8 cellular contexts compared by ENCODE assay signal in the genomic region with DNA sequence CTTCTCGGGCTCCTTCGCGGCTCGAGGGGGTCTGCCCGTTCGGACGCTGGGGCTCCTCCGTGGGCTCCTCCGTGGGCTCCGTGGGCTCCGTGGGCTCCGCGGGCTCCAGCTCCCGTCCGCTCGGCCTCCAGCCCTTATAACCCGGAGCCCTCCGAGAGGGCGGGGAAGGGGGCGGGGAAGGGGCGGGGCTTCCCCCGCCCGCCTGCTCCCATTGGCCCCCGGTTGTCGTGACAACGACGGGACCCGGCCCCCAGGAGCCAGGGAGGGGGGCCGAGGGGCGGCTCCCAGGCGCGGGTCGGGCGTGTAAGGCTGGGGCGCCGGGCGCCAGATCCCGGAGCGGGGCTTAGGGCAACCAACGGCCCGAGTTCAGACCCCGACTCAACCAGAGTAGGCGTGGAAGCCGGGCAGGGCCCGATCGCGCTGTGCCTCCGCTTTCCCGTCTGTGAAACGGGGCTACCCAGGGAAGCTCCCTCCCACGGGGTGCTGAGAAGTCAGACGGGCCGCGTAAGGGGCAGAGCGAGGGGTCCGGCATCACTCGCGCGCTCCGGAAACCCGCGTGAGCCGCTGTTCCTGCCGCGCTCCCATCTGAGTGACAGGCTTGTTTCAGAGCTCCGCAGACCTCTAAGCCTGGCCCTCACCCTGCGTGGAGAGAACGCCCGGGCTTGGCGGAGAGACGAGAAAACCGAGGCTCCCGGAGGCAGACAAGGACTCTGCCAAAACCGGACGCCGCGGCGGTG. TPM values are rescaled to one million over a fixed set of nuclear protein-coding genes. Genes with fewer than 3 reads are reported as not detected.
DNase-seq lines count a peak whose midpoint lies in the region; ATAC-seq and TF ChIP-seq lines count a peak whose summit lies in the region.

A gene (minus strand): TSS at position 111 of the 737 bp plus-strand sequence. CDS start 119 bp downstream, outside the sequence.

- peaks cover 5% of the 10 kb centered on the region for H3K4me1 Mint-ChIP-seq in activated CD8-positive, alpha-beta memory T cell treated with anti-CD3 and anti-CD28 coated beads, Interleukin-2, amount 10 ng/mL, durations not matched to agents 7 days and 5 days
- H3K4me1 Mint-ChIP-seq in effector memory CD8-positive, alpha-beta T cell (ENCODE audit: low read depth in 2 of 2), result peaks cover 0 to 10% of the 10 kb centered on the region in 2 donors

- H3K4me3 Mint-ChIP-seq in activated CD8-positive, alpha-beta memory T cell treated with anti-CD3 and anti-CD28 coated beads, Interleukin-2, amount 10 ng/mL, durations not matched to agents 7 days and 5 days, result peak within 1 kb of the TSS; percentile 42
- H3K4me3 Mint-ChIP-seq in effector memory CD8-positive, alpha-beta T cell, result peak within 1 kb of the TSS; percentile 78 to 81

- peak; percentile 82 for ATAC-seq in HG02759 (IDR thresholded peaks at IDR 0.05; ENCODE audit: unreplicated experiment)
- peak; percentile 88 for ATAC-seq in activated CD8-positive, alpha-beta memory T cell treated with anti-CD3 and anti-CD28 coated beads, Interleukin-2, amount 10 ng/mL, durations not matched to agents 7 days and 5 days
- ATAC-seq in effector memory CD8-positive, alpha-beta T cell (replicated peaks), result peak; percentile 87

- H3K9me3 Mint-ChIP-seq in activated CD8-positive, alpha-beta memory T cell treated with anti-CD3 and anti-CD28 coated beads, Interleukin-2, amount 10 ng/mL, durations not matched to agents 7 days and 5 days (ENCODE audit: low read depth), result no peaks in the 10 kb centered on the region
- no peaks in the 10 kb centered on the region for H3K9me3 Mint-ChIP-seq in effector memory CD8-positive, alpha-beta T cell

- TF ChIP-seq CTCF in GM10248 (IDR thresholded peaks at IDR 0.05; ENCODE audit: control extremely low read depth, extremely low read depth, low read depth, missing control alignments), result no peak

- peaks cover 68% of the 10 kb centered on the region for H3K27me3 Mint-ChIP-seq in activated CD8-positive, alpha-beta memory T cell treated with anti-CD3 and anti-CD28 coated beads, Interleukin-2, amount 10 ng/mL, durations not matched to agents 7 days and 5 days
- peaks cover 34 to 39% of the 10 kb centered on the region in 2 donors for H3K27me3 Mint-ChIP-seq in effector memory CD8-positive, alpha-beta T cell

- peak; percentile 90 for DNase-seq in GM10248 (ENCODE audit: extremely low spot score)
- DNase-seq in NCI-H345 treated with DMSO at 0.1 percent for 48 hours (lab: John Stamatoyannopoulos, UW; ENCODE audit: unreplicated experiment), result peak; percentile 25
- DNase-seq in activated CD8-positive, alpha-beta memory T cell treated with anti-CD3 and anti-CD28 coated beads, Interleukin-2, amount 10 ng/mL, durations not matched to agents 7 days and 5 days, result peak; percentile 75
- peak; percentile 69 to 74 (median 69) for DNase-seq in effector memory CD8-positive, alpha-beta T cell
- peak; percentile 91 for DNase-seq in medulla oblongata (ENCODE audit: extremely low spot score)
- peak; percentile 54 to 61 (median 59) for DNase-seq in stimulated activated CD4-positive, alpha-beta T cell treated with anti-CD3 and anti-CD28 coated beads, TNF-alpha, amount 100 ng/mL, for 4 hours (ENCODE audit: low read depth in 3 of 3)
- no peak for DNase-seq in OCI-M2 (lab: John Stamatoyannopoulos, UW; ENCODE audit: unreplicated experiment)

- POLR2A ChIA-PET in GM10248 (lab: Yijun Ruan, JAX), result no interaction called here

- CTCF ChIA-PET in GM10248 (lab: Yijun Ruan, JAX), result interaction anchor here (0.9 to 1.6 kb wide), 2 partner anchors 8 to 25 kb away, joined by 3 to 8 read pairs; no protein-coding TSS in a partner anchor
- CTCF ChIA-PET in activated CD8-positive, alpha-beta memory T cell treated with anti-CD3 and anti-CD28 coated beads, Interleukin-2, amount 10 ng/mL, durations not matched to agents 7 days and 5 days (lab: Charles Lee), result interaction anchor here (0.8 to 0.9 kb wide), 3 partner anchors 10 to 60 kb away, joined by 3 to 6 read pairs (median 4); no protein-coding TSS in a partner anchor

- no peak within 1 kb of the TSS for H3K27ac Mint-ChIP-seq in activated CD8-positive, alpha-beta memory T cell treated with anti-CD3 and anti-CD28 coated beads, Interleukin-2, amount 10 ng/mL, durations not matched to agents 7 days and 5 days
- peak within 1 kb of the TSS in 1 of 2 donors; percentile 76 for H3K27ac Mint-ChIP-seq in effector memory CD8-positive, alpha-beta T cell

- no peaks in the 10 kb centered on the region for H3K36me3 Mint-ChIP-seq in activated CD8-positive, alpha-beta memory T cell treated with anti-CD3 and anti-CD28 coated beads, Interleukin-2, amount 10 ng/mL, durations not matched to agents 7 days and 5 days
- H3K36me3 Mint-ChIP-seq in effector memory CD8-positive, alpha-beta T cell (ENCODE audit: insufficient read depth), result peaks cover 15% of the 10 kb centered on the region

RNA-seq across cellular contexts. Expression of the gene that starts here (rescaled TPM):
- total RNA-seq in activated CD8-positive, alpha-beta memory T cell treated with anti-CD3 and anti-CD28 coated beads, Interleukin-2, amount 10 ng/mL, durations not matched to agents 7 days and 5 days, result under 1 TPM; 0.15 to 0.37 TPM

Comparison
In these comparisons a context has a peak if more than half of its experiments do, and no peak if none do; other contexts are left out.
1. Peak in DNase-seq and ATAC-seq in activated CD8-positive, alpha-beta memory T cell treated with anti-CD3 and anti-CD28 coated beads, Interleukin-2, amount 10 ng/mL, durations not matched to agents 7 days and 5 days; RNA of the gene not detected or under 1 TPM.